Comparison of ENCODE assay signal across 8 cellular contexts in the genomic region with DNA sequence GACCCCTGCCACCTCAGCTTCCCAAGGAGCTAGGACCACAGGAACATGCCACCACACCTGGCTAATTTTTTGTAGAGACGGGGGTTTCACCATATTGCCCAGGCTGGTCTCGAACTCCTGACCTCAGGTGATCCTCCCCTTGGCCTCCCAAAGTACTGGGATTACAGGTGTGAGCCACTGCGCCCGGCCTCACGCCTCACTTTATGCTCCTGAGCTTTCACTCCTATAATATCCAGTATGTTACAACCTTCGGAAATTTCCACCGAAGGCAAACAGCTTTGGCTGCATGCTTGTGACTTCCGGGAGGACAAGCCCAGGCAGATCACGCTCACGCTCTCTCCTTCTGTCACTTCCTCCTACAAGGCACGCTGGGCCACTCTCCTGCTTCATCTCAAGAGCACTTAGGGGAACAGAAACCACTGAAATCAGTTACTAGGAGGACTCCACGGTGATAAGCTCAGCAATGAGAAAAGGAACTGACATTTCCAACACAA. TPM values are rescaled to one million over a fixed set of nuclear protein-coding genes. Genes with fewer than 3 reads are reported as not detected.
DNase-seq lines count a peak whose midpoint lies in the region; ATAC-seq and TF ChIP-seq lines count a peak whose summit lies in the region.

No MANE protein-coding gene starts in this region.

- H3K36me3 ChIP-seq in esophagus muscularis mucosa: peaks cover 30 to 57% (median 44%) of the 10 kb centered on the region in 4 donors
- H3K36me3 ChIP-seq in vagina: peaks cover 0 to 23% of the 10 kb centered on the region in 2 donors

- H3K4me3 ChIP-seq in esophagus muscularis mucosa: no peak overlapping the region
- H3K4me3 ChIP-seq in vagina: no peak overlapping the region

- H3K27me3 ChIP-seq in esophagus muscularis mucosa: no peaks in the 10 kb centered on the region
- H3K27me3 ChIP-seq in vagina: no peaks in the 10 kb centered on the region

- ATAC-seq in GM18517 (IDR thresholded peaks at IDR 0.05; ENCODE audit: unreplicated experiment) (peak; percentile 73), GM21825 (IDR thresholded peaks at IDR 0.05; ENCODE audit: unreplicated experiment) (peak; percentile 53)

- 90% methylated on average over 12 of the region's 12 CpGs for WGBS in esophagus muscularis mucosa

- no peak for TF ChIP-seq EP300 in esophagus muscularis mucosa (IDR thresholded peaks at IDR 0.05)

- TF ChIP-seq POLR2A in esophagus muscularis mucosa (IDR thresholded peaks at IDR 0.05; ENCODE audit: low read depth) (no peak), vagina (IDR thresholded peaks at IDR 0.05) (no peak)

- TF ChIP-seq CTCF in esophagus muscularis mucosa (IDR thresholded peaks at IDR 0.05) (no peak), vagina (IDR thresholded peaks at IDR 0.05) (no peak)

- intact Hi-C loops in esophagus muscularis mucosa (cut with DNase I) (no loop called here), vagina (cut with DNase I) (no loop called here)

- H3K9me3 ChIP-seq in esophagus muscularis mucosa: no peaks in the 10 kb centered on the region
- no peaks in the 10 kb centered on the region for H3K9me3 ChIP-seq in vagina

- peaks cover 18 to 32% (median 24%) of the 10 kb centered on the region in 4 donors for H3K4me1 ChIP-seq in esophagus muscularis mucosa
- H3K4me1 ChIP-seq in vagina: peaks cover 26% of the 10 kb centered on the region

- DNase-seq in NCI-H187 treated with DMSO at 0.1 percent for 48 hours (lab: John Stamatoyannopoulos, UW) (peak; percentile 77), esophagus muscularis mucosa (ENCODE audit: extremely low spot score) (no peak), vagina (ENCODE audit: extremely low spot score in 2 of 2) (no peak), RPMI8226 (no peak), NCI-H774 (lab: John Stamatoyannopoulos, UW) (no peak), dedifferentiated amniotic fluid mesenchymal stem cell (ENCODE audit: extremely low spot score) (no peak)

- H3K27ac ChIP-seq in esophagus muscularis mucosa (replicated peaks in 1 of 4) (peak overlapping the region in 3 of 4 donors; percentile 22 to 57 (median 28)), vagina (peak overlapping the region; percentile 65)

RNA-seq across cellular contexts. Expression of a gene that starts 4.4 kb away (rescaled TPM):
- total RNA-seq in esophagus muscularis mucosa (10 to 100 TPM; 22.2 to 33.1 (median 29.5) TPM), vagina (62.4 TPM)

RNA-seq across cellular contexts. Expression of a gene that starts 4.8 kb away (rescaled TPM):
- 10 to 100 TPM; 13.3 to 20.3 (median 16.5) TPM for total RNA-seq in esophagus muscularis mucosa
- total RNA-seq in vagina: 8.3 TPM

RNA-seq across cellular contexts. Expression of a gene that starts 4.9 kb away (rescaled TPM):
- total RNA-seq in esophagus muscularis mucosa: 10 to 100 TPM; 10.9 to 18.7 (median 18.0) TPM
- 19.4 TPM for total RNA-seq in vagina
